10 cellular contexts compared by ENCODE assay signal in the genomic region with DNA sequence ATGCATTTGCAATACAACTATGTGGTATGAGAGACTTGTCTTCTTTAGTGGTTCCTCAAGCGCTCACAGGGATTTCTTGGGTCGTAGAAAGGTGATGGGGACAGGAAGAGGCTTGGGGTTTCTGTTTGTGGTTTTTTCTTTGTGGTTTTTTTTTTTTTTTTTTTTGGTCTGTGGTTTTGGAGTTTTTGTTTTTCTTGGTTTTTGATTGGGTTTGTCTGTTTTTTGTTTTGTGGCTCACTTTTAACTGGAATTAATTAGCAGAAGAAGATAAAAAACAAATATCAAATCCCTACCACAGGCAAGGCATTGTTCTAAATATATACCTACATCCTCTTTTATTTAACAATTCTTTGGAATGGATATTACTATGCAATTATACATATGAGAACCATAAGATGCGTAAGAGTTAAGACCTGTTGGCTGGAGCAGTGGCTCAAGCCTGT. TPM values are rescaled to one million over a fixed set of nuclear protein-coding genes. Genes with fewer than 3 reads are reported as not detected.
DNase-seq lines count a peak whose midpoint lies in the region; ATAC-seq and TF ChIP-seq lines count a peak whose summit lies in the region.
"Had no signal": no experiment of that assay in that cellular context is flagged by ENCODE, and none has a peak within 500 bp of the region (broad histone marks: within the 10 kb centered on the region; RNA-seq: fewer than 3 reads in every experiment).

No MANE protein-coding gene starts in this region.

- no peak overlapping the region for H3K4me3 ChIP-seq in CD4-positive, alpha-beta memory T cell (ENCODE audit: low read length in 2 of 2)
- H3K4me3 ChIP-seq in GM23248 (no peak overlapping the region), fibroblast of mammary gland (ENCODE audit: control insufficient read depth, low read depth, low read length) (no peak overlapping the region), tibial artery (no peak overlapping the region)
- H3K4me3 ChIP-seq: psoas muscle had no signal

- WGBS in GM23248 (ENCODE audit: low coverage in 1 of 2, low lambda C conversion rate in 2 of 2, missing lambda C conversion rate in 2 of 2), 2 experiments, result 43 to 46% methylated on average over 3 of the region's 3 CpGs

- H3K27ac ChIP-seq in CD4-positive, alpha-beta memory T cell (ENCODE audit: low read depth, low read length), result no peak overlapping the region
- H3K27ac ChIP-seq in GM23248 (no peak overlapping the region), tibial artery (no peak overlapping the region)
- H3K27ac ChIP-seq: psoas muscle had no signal

- TF ChIP-seq CTCF in fibroblast of mammary gland (conservative IDR thresholded peaks at IDR 0.05; ENCODE audit: control insufficient read depth, insufficient read depth, low read depth, low read length) (no peak), endothelial cell (IDR thresholded peaks at IDR 0.05; ENCODE audit: unreplicated experiment) (no peak), tibial artery (IDR thresholded peaks at IDR 0.05) (no peak)

- no peaks in the 10 kb centered on the region for H3K9me3 ChIP-seq in CD4-positive, alpha-beta memory T cell (ENCODE audit: control insufficient read depth in 1 of 2, low read length in 2 of 2)
- no peaks in the 10 kb centered on the region for H3K9me3 ChIP-seq in GM23248 (ENCODE audit: low read depth)
- H3K9me3 ChIP-seq in tibial artery, result no peaks in the 10 kb centered on the region

- H4K20me1 ChIP-seq in GM23248 (ENCODE audit: insufficient read depth), result 0 out of 2 replicates have a peak, but pooled peaks cover 4% of the 10 kb centered on the region

- H3K27me3 ChIP-seq in CD4-positive, alpha-beta memory T cell (ENCODE audit: insufficient read depth, low read length), result peaks cover 36% of the 10 kb centered on the region
- H3K27me3 ChIP-seq in GM23248 (replicated peaks; ENCODE audit: insufficient read depth) (no peaks in the 10 kb centered on the region), tibial artery (no peaks in the 10 kb centered on the region)

- peaks cover 16 to 39% (median 23%) of the 10 kb centered on the region in 4 donors for H3K4me1 Mint-ChIP-seq in CD4-positive, alpha-beta memory T cell
- peaks cover 4% of the 10 kb centered on the region for H3K4me1 Mint-ChIP-seq in endothelial cell (ENCODE audit: unreplicated experiment)

- no peaks in the 10 kb centered on the region for H3K36me3 ChIP-seq in CD4-positive, alpha-beta memory T cell (ENCODE audit: insufficient read depth, low read length)
- H3K36me3 ChIP-seq in GM23248 (ENCODE audit: low read depth) (no peaks in the 10 kb centered on the region), tibial artery (no peaks in the 10 kb centered on the region)

- intact Hi-C loops in CD4-positive, alpha-beta memory T cell (cut with micrococcal nuclease), result loop anchor here (5.0 kb wide), 2 partner anchors 47 to 68 kb away; a partner anchor contains a TSS
- intact Hi-C loops in tibial artery (cut with DNase I; ENCODE audit: low total_unique reads), result no loop called here

- POLR2A ChIA-PET in CD4-positive, alpha-beta memory T cell (lab: Charles Lee; ENCODE audit: partially characterized antibody), result no interaction called here

- H3K79me2 ChIP-seq in GM23248 (ENCODE audit: insufficient read depth), result peaks cover 23% of the 10 kb centered on the region

- H3F3A ChIP-seq in GM23248 (ENCODE audit: insufficient read depth), result peaks cover 13% of the 10 kb centered on the region; the same call in 1 of the 2 replicates

- peak overlapping the region; percentile 70 to 95 (median 86) for H3K4me3 Mint-ChIP-seq in CD4-positive, alpha-beta memory T cell
- H3K4me3 Mint-ChIP-seq in endothelial cell (ENCODE audit: unreplicated experiment), result no peak overlapping the region
- H3K4me3 Mint-ChIP-seq: dendritic cell treated with granulocyte-macrophage colony-stimulating factor and Interleukin-4, amounts not matched to agents 40 ng/mL and 50 ng/mL, for 4 days had no signal

- no peak overlapping the region for H2AFZ ChIP-seq in GM23248

- H3K27ac Mint-ChIP-seq in CD4-positive, alpha-beta memory T cell, result peak overlapping the region in 6 of 7 donors; percentile 95 to 100 (median 98)
- no peak overlapping the region for H3K27ac Mint-ChIP-seq in endothelial cell (ENCODE audit: unreplicated experiment)
- H3K27ac Mint-ChIP-seq: dendritic cell treated with granulocyte-macrophage colony-stimulating factor and Interleukin-4, amounts not matched to agents 40 ng/mL and 50 ng/mL, for 4 days had no signal

- CTCF ChIA-PET in CD4-positive, alpha-beta memory T cell (lab: Charles Lee; ENCODE audit: partially characterized antibody), result no interaction called here

- H3K9ac ChIP-seq in GM23248, result no peak overlapping the region

- H3K4me1 ChIP-seq in CD4-positive, alpha-beta memory T cell (ENCODE audit: insufficient read depth, low read length), result peaks cover 36% of the 10 kb centered on the region
- H3K4me1 ChIP-seq in GM23248 (ENCODE audit: insufficient read depth) (peaks cover 12% of the 10 kb centered on the region), tibial artery (peaks cover 0 to 7% (median 3%) of the 10 kb centered on the region in 4 donors)
- H3K4me1 ChIP-seq: psoas muscle had no signal

- H3K36me3 Mint-ChIP-seq in CD4-positive, alpha-beta memory T cell, result peaks cover 0 to 3% of the 10 kb centered on the region in 2 donors
- H3K36me3 Mint-ChIP-seq in endothelial cell (ENCODE audit: low read depth, unreplicated experiment), result no peaks in the 10 kb centered on the region

- DNase-seq in CD4-positive, alpha-beta memory T cell, result peak; percentile 68 to 72 (median 69)
- DNase-seq in GM23248 (peak; percentile 41), SKM-1 (lab: John Stamatoyannopoulos, UW; ENCODE audit: unreplicated experiment) (peak; percentile 81), fibroblast of mammary gland (ENCODE audit: low read depth) (peak; percentile 76), endothelial cell (ENCODE audit: low spot score) (no peak), tibial artery (no peak), 8988T (no peak)
- DNase-seq: psoas muscle had no signal

- H3K27me3 Mint-ChIP-seq in CD4-positive, alpha-beta memory T cell, result peaks cover 38 to 49% of the 10 kb centered on the region in 2 donors
- H3K27me3 Mint-ChIP-seq in endothelial cell (ENCODE audit: unreplicated experiment), result peaks cover 3% of the 10 kb centered on the region

- H3K4me2 ChIP-seq in GM23248 (ENCODE audit: unreplicated experiment), result no peak overlapping the region

- no peaks in the 10 kb centered on the region for H3K9me2 ChIP-seq in GM23248 (ENCODE audit: insufficient read depth)

- ATAC-seq in HG03354 (IDR thresholded peaks at IDR 0.05; ENCODE audit: poor library complexity, severe bottlenecking, unreplicated experiment), result no peak
- ATAC-seq: psoas muscle had no signal

- in situ Hi-C loops in GM23248 (cut with MboI), result no loop called here

- peaks cover 0 to 14% (median 9%) of the 10 kb centered on the region in 8 donors for H3K9me3 Mint-ChIP-seq in CD4-positive, alpha-beta memory T cell
- no peaks in the 10 kb centered on the region for H3K9me3 Mint-ChIP-seq in endothelial cell (ENCODE audit: unreplicated experiment)
- H3K9me3 Mint-ChIP-seq: dendritic cell treated with granulocyte-macrophage colony-stimulating factor and Interleukin-4, amounts not matched to agents 40 ng/mL and 50 ng/mL, for 4 days had no signal

RNA-seq across cellular contexts. Expression of a gene that starts 5.5 kb away (rescaled TPM):
- 1 to 10 TPM; 1.6 to 1.7 TPM for total RNA-seq in CD4-positive, alpha-beta memory T cell
- under 1 TPM in 1 of 2 donors, not detected in 1; 0.50 TPM for polyA plus RNA-seq in CD4-positive, alpha-beta memory T cell
- total RNA-seq in GM23248 (2014; rRNA removed; shearing (Covaris generic)), result 31.4 and 41.9 TPM in 2 replicates
- 10.5 and 12.5 TPM in 2 replicates for polyA plus RNA-seq in GM23248 (2016; fragmentation: Nextera tagmentation; extraction: Ambion mirVana)
- total RNA-seq in endothelial cell (ENCODE audit: unreplicated experiment), result 70.8 TPM

Comparison
In these comparisons a context has a peak if more than half of its experiments do, and no peak if none do; other contexts are left out.
1. DNase-seq: peak in CD4-positive, alpha-beta memory T cell (5 of 5), GM23248 (single experiment), SKM-1 (single experiment) and fibroblast of mammary gland (single experiment); none in endothelial cell (single experiment), tibial artery (0 of 2) and 8988T (single experiment).
2. RNA of a gene that starts 5.5 kb away (total RNA-seq): 70.8 TPM in endothelial cell (single experiment) and 31.4 to 41.9 TPM in GM23248; 1.6 to 1.7 TPM in CD4-positive, alpha-beta memory T cell; every median in the first group is over 10 times any median in the second.